ENCODE assay signal across 10 cellular contexts in the genomic region with DNA sequence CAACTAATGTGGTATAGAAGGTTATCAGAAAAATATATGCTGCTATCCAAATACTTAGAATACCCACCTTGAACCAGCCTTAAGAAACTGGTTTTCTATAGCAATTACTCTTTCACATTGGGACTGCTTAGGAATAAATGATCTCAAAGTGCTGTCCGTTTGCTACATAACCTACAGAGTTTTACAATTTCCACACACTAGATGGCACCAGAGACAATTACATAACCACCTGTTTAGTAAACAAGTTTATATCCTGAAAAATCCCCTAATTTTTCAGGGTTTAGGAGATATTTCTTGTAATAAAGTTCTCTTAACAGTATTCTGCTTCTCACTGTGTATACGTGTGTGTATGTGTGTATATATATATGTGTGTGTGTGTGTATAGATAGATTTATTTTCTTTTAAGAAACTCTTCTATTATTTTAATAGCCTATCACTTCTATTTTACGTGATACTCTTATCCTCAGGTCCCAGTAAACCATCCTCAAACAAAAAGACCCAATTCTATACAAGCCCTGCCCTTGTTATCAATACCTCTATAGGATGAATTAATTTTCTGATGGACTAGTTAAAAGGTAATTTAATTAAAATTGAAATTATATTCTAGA. TPM values are rescaled to one million over a fixed set of nuclear protein-coding genes. Genes with fewer than 3 reads are reported as not detected.
DNase-seq lines count a peak whose midpoint lies in the region; ATAC-seq and TF ChIP-seq lines count a peak whose summit lies in the region.
"Had no signal": no experiment of that assay in that cellular context is flagged by ENCODE, and none has a peak within 500 bp of the region (broad histone marks: within the 10 kb centered on the region; RNA-seq: fewer than 3 reads in every experiment).

No MANE protein-coding gene starts in this region.

- H3K27ac Mint-ChIP-seq in stimulated activated naive B cell treated with anti-CD40 and anti-IgM and Interleukin-4, amounts not matched to agents 10 μg/mL and 1 μg/mL and 100 μg/mL, for 72 hours: no peak overlapping the region

- H3K79me2 ChIP-seq in OCI-LY7 (ENCODE audit: insufficient read depth, low read depth, low read length): no peaks in the 10 kb centered on the region

- WGBS in thyroid gland, 2 donors: 3 to 11% methylated on average over 3 of the region's 3 CpGs

- H3K4me3 Mint-ChIP-seq in stimulated activated naive B cell treated with anti-CD40 and anti-IgM and Interleukin-4, amounts not matched to agents 10 μg/mL and 1 μg/mL and 100 μg/mL, for 72 hours: no peak overlapping the region

- intact Hi-C loops in OCI-LY7 (cut with micrococcal nuclease; ENCODE audit: unreplicated experiment): loop anchor here (5.0 to 10.0 kb wide), 2 partner anchors 839 to 1302 kb away; no protein-coding TSS in a partner anchor
- intact Hi-C loops in thyroid gland (cut with DNase I): no loop called here

- no peaks in the 10 kb centered on the region for H3K36me3 Mint-ChIP-seq in stimulated activated naive B cell treated with anti-CD40 and anti-IgM and Interleukin-4, amounts not matched to agents 10 μg/mL and 1 μg/mL and 100 μg/mL, for 72 hours

- DNase-seq in DMS53 treated with DMSO at 0.1 percent for 48 hours (lab: John Stamatoyannopoulos, UW; ENCODE audit: unreplicated experiment) (peak; percentile 8), OCI-LY7 (ENCODE audit: low spot score) (peak; percentile 32), foreskin fibroblast (peak in 1 of 2 donors; percentile 7), DMS79 (lab: John Stamatoyannopoulos, UW) (no peak), thyroid gland (no peak)
- DNase-seq in stimulated activated naive B cell treated with anti-CD40 and anti-IgM and Interleukin-4, amounts not matched to agents 10 μg/mL and 1 μg/mL and 100 μg/mL, for 72 hours: no peak

- TF ChIP-seq POLR2A in thyroid gland (IDR thresholded peaks at IDR 0.05): no peak

- no peak overlapping the region for H3K4me3 ChIP-seq in OCI-LY7 (ENCODE audit: low read depth, low read length, poor library complexity, severe bottlenecking)
- H3K4me3 ChIP-seq in foreskin fibroblast (ENCODE audit: low read depth in 1 of 2, low read length in 2 of 2): no peak overlapping the region
- H3K4me3 ChIP-seq in thyroid gland (replicated peaks in 1 of 3): no peak overlapping the region
- H3K4me3 ChIP-seq: lung, SJSA1 had no signal

- no peak overlapping the region for H3K4me2 ChIP-seq in OCI-LY7 (ENCODE audit: low read length)

- ATAC-seq in HG02759 (IDR thresholded peaks at IDR 0.05; ENCODE audit: unreplicated experiment) (peak; percentile 68), GM21360 (IDR thresholded peaks at IDR 0.05; ENCODE audit: unreplicated experiment) (no peak)
- no peak for ATAC-seq in stimulated activated naive B cell treated with anti-CD40 and anti-IgM and Interleukin-4, amounts not matched to agents 10 μg/mL and 1 μg/mL and 100 μg/mL, for 72 hours (replicated peaks)

- H3K4me1 ChIP-seq in OCI-LY7 (ENCODE audit: insufficient read depth, low read length, poor library complexity, severe bottlenecking): no peaks in the 10 kb centered on the region
- no peaks in the 10 kb centered on the region for H3K4me1 ChIP-seq in thyroid gland
- H3K4me1 ChIP-seq: SJSA1 had no signal

- no TSS peak for BruUV-seq in OCI-LY7 (replicated peaks; lab: Mats Ljungman, UMichigan)

- H3K9me2 ChIP-seq in OCI-LY7 (ENCODE audit: insufficient read depth, low read length): no peaks in the 10 kb centered on the region

- H3K9me3 ChIP-seq in OCI-LY7 (ENCODE audit: low read length): no peaks in the 10 kb centered on the region
- H3K9me3 ChIP-seq in thyroid gland: no peaks in the 10 kb centered on the region
- H3K9me3 ChIP-seq: SJSA1 had no signal

- peaks cover 0 to 1% of the 10 kb centered on the region in 2 donors for H3K9me3 Mint-ChIP-seq in stimulated activated naive B cell treated with anti-CD40 and anti-IgM and Interleukin-4, amounts not matched to agents 10 μg/mL and 1 μg/mL and 100 μg/mL, for 72 hours

- TF ChIP-seq CTCF in OCI-LY7 (conservative IDR thresholded peaks at IDR 0.05; ENCODE audit: low read length) (peak; percentile 83), foreskin fibroblast (IDR thresholded peaks at IDR 0.05; ENCODE audit: low read depth, low read length) (peak; percentile 24), thyroid gland (IDR thresholded peaks at IDR 0.05) (peak in 3 of 6 experiments; percentile 10 to 36 (median 15))

- no peaks in the 10 kb centered on the region for H3K4me1 Mint-ChIP-seq in stimulated activated naive B cell treated with anti-CD40 and anti-IgM and Interleukin-4, amounts not matched to agents 10 μg/mL and 1 μg/mL and 100 μg/mL, for 72 hours

- no peaks in the 10 kb centered on the region for H3K36me3 ChIP-seq in OCI-LY7 (ENCODE audit: insufficient read depth, low read length)
- H3K36me3 ChIP-seq in thyroid gland: no peaks in the 10 kb centered on the region
- H3K36me3 ChIP-seq: SJSA1 had no signal

- H3K27me3 Mint-ChIP-seq in stimulated activated naive B cell treated with anti-CD40 and anti-IgM and Interleukin-4, amounts not matched to agents 10 μg/mL and 1 μg/mL and 100 μg/mL, for 72 hours: no peaks in the 10 kb centered on the region

- POLR2A ChIA-PET in OCI-LY7 (lab: Charles Lee): no interaction called here

- CTCF ChIA-PET in OCI-LY7 (lab: Charles Lee; ENCODE audit: unreplicated experiment): no interaction called here

- no peak overlapping the region for H2AFZ ChIP-seq in OCI-LY7 (ENCODE audit: low read length)

- no peaks in the 10 kb centered on the region for H4K20me1 ChIP-seq in OCI-LY7 (ENCODE audit: insufficient read depth, low read length)

- no peak overlapping the region for H3K27ac ChIP-seq in OCI-LY7 (ENCODE audit: low read depth, low read length, poor library complexity, severe bottlenecking)
- no peak overlapping the region for H3K27ac ChIP-seq in thyroid gland
- H3K27ac ChIP-seq: SJSA1 had no signal

- H3K27me3 ChIP-seq in thyroid gland: no peaks in the 10 kb centered on the region
- H3K27me3 ChIP-seq: SJSA1 had no signal

RNA-seq across cellular contexts. Expression of a gene that starts 6.7 kb away (rescaled TPM):
- total RNA-seq in OCI-LY7 (2014; rRNA removed; shearing (Covaris generic)): not detected in 2 replicates
- total RNA-seq in OCI-LY7 (2022): not detected in 2 replicates
- total RNA-seq in thyroid gland: not detected
- total RNA-seq: lung, SJSA1 had no signal

RNA-seq across cellular contexts. Expression of a gene that starts 26.9 kb away (rescaled TPM):
- not detected in 2 replicates for total RNA-seq in OCI-LY7 (2014; rRNA removed; shearing (Covaris generic))
- total RNA-seq in OCI-LY7 (2022) (not detected in 2 replicates), thyroid gland (not detected)
- total RNA-seq: lung, SJSA1 had no signal

RNA-seq across cellular contexts. Expression of a gene that starts 28.5 kb away (rescaled TPM):
- not detected in 2 replicates for total RNA-seq in OCI-LY7 (2014; rRNA removed; shearing (Covaris generic))
- total RNA-seq in OCI-LY7 (2022) (not detected in 2 replicates), thyroid gland (not detected)
- total RNA-seq: lung, SJSA1 had no signal

RNA-seq across cellular contexts. Expression of a gene that starts 51.5 kb away (rescaled TPM):
- 0.22 TPM in 1 of 2 replicates, not detected in the other for total RNA-seq in OCI-LY7 (2014; rRNA removed; shearing (Covaris generic))
- not detected in 2 replicates for total RNA-seq in OCI-LY7 (2022)
- not detected for total RNA-seq in thyroid gland
- total RNA-seq: lung, SJSA1 had no signal

RNA-seq across cellular contexts. Expression of a gene that starts 59.8 kb away (rescaled TPM):
- total RNA-seq in OCI-LY7 (2014; rRNA removed; shearing (Covaris generic)): not detected in 2 replicates
- total RNA-seq in OCI-LY7 (2022) (not detected in 2 replicates), thyroid gland (not detected)
- total RNA-seq: lung, SJSA1 had no signal

Comparison
In these comparisons a context has a peak if more than half of its experiments do, and no peak if none do; other contexts are left out.
1. DNase-seq: peak in DMS53 treated with DMSO at 0.1 percent for 48 hours (single experiment) and OCI-LY7 (single experiment); none in DMS79 (single experiment), stimulated activated naive B cell treated with anti-CD40 and anti-IgM and Interleukin-4, amounts not matched to agents 10 μg/mL and 1 μg/mL and 100 μg/mL, for 72 hours (single experiment) and thyroid gland (0 of 2).